ENCODE assay signal across 15 cellular contexts in genomic region chr13:20383058-20383457, GRCh38.
DNase-seq lines count a peak whose midpoint lies in the region; ATAC-seq and TF ChIP-seq lines count a peak whose summit lies in the region.
"Had no signal": no experiment of that assay in that cellular context is flagged by ENCODE, and none has a peak within 500 bp of the region (broad histone marks: within the 10 kb centered on the region; RNA-seq: fewer than 3 reads in every experiment).

No MANE protein-coding gene starts in this region.

- no peaks in the 10 kb centered on the region for H3K36me3 ChIP-seq in KMS-11 (ENCODE audit: insufficient read depth)
- H3K36me3 ChIP-seq: SJSA1 had no signal

- TF ChIP-seq CTCF in KMS-11 (conservative IDR thresholded peaks at IDR 0.05; ENCODE audit: low read depth, low read length), result no peak

- H3K9ac ChIP-seq in KMS-11, result no peak overlapping the region

- H3K4me3 ChIP-seq in KMS-11 (IDR thresholded peaks at IDR 0.05; ENCODE audit: insufficient read depth, low read depth, low read length), result no peak overlapping the region
- H3K4me3 ChIP-seq: SJSA1 had no signal

- no peaks in the 10 kb centered on the region for H4K20me1 ChIP-seq in KMS-11 (ENCODE audit: insufficient read depth)

- H3K27me3 ChIP-seq in KMS-11 (ENCODE audit: insufficient read depth, low read depth), result no peaks in the 10 kb centered on the region
- H3K27me3 ChIP-seq: SJSA1 had no signal

- peak; percentile 2 for DNase-seq in NCI-H1417 treated with DMSO at 0.1 percent for 48 hours (lab: John Stamatoyannopoulos, UW)
- DNase-seq in NCI-H748 (lab: John Stamatoyannopoulos, UW; ENCODE audit: unreplicated experiment), result peak; percentile 75
- peak; percentile 90 for DNase-seq in smooth muscle cell of the brain vasculature (ENCODE audit: low read depth, low spot score)
- DNase-seq in DMS153 (lab: John Stamatoyannopoulos, UW), result no peak
- no peak for DNase-seq in natural killer cell treated with Interleukin-12 subunit alpha and Interleukin-12 subunit beta and Interleukin-15 and Interleukin-18, amount 100 ng/mL, for 72 hours (ENCODE audit: low spot score)
- DNase-seq: AML-193, H9, NCI-H187 treated with DMSO at 0.1 percent for 48 hours, NCI-H226, NCI-H526 treated with DMSO at 0.1 percent for 48 hours, T-helper 2 cell had no signal

- no peaks in the 10 kb centered on the region for H3K79me2 ChIP-seq in KMS-11 (ENCODE audit: insufficient read depth, low read depth)

- no peak overlapping the region for H3K4me3 Mint-ChIP-seq in natural killer cell treated with Interleukin-12 subunit alpha and Interleukin-12 subunit beta and Interleukin-15 and Interleukin-18, amount 100 ng/mL, for 72 hours
- H3K4me3 Mint-ChIP-seq: CD14-positive monocyte, H9 had no signal

- peak overlapping the region; percentile 47; the same call in 1 of the 2 replicates for H2AFZ ChIP-seq in KMS-11 (ENCODE audit: low read depth)

- H3K9me3 Mint-ChIP-seq in natural killer cell treated with Interleukin-12 subunit alpha and Interleukin-12 subunit beta and Interleukin-15 and Interleukin-18, amount 100 ng/mL, for 72 hours, result no peaks in the 10 kb centered on the region

- H3K27ac ChIP-seq in KMS-11, result peak overlapping the region; percentile 11; the same call in 1 of the 2 replicates
- H3K27ac ChIP-seq: SJSA1 had no signal

- peaks cover 10% of the 10 kb centered on the region in 2 donors for H3K4me1 Mint-ChIP-seq in natural killer cell treated with Interleukin-12 subunit alpha and Interleukin-12 subunit beta and Interleukin-15 and Interleukin-18, amount 100 ng/mL, for 72 hours (ENCODE audit: low read depth in 2 of 2)

- no peak overlapping the region for H3K27ac Mint-ChIP-seq in natural killer cell treated with Interleukin-12 subunit alpha and Interleukin-12 subunit beta and Interleukin-15 and Interleukin-18, amount 100 ng/mL, for 72 hours
- H3K27ac Mint-ChIP-seq: CD14-positive monocyte, H9 had no signal

- peaks cover 10 to 11% of the 10 kb centered on the region in 2 donors for H3K27me3 Mint-ChIP-seq in natural killer cell treated with Interleukin-12 subunit alpha and Interleukin-12 subunit beta and Interleukin-15 and Interleukin-18, amount 100 ng/mL, for 72 hours

- H3K36me3 Mint-ChIP-seq in natural killer cell treated with Interleukin-12 subunit alpha and Interleukin-12 subunit beta and Interleukin-15 and Interleukin-18, amount 100 ng/mL, for 72 hours, result no peaks in the 10 kb centered on the region
- H3K36me3 Mint-ChIP-seq: CD14-positive monocyte had no signal

- H3K4me2 ChIP-seq in KMS-11, result peak overlapping the region; percentile 73

- peaks cover 29% of the 10 kb centered on the region for H3K4me1 ChIP-seq in KMS-11 (ENCODE audit: low read depth, poor library complexity, severe bottlenecking)
- H3K4me1 ChIP-seq: SJSA1 had no signal

- no peak for ATAC-seq in natural killer cell treated with Interleukin-12 subunit alpha and Interleukin-12 subunit beta and Interleukin-15 and Interleukin-18, amount 100 ng/mL, for 72 hours
- ATAC-seq in HG02840 (IDR thresholded peaks at IDR 0.05; ENCODE audit: low FRiP score, unreplicated experiment), result no peak

Comparison
In these comparisons a context has a peak if more than half of its experiments do, and no peak if none do; other contexts are left out.
1. DNase-seq: peak in NCI-H1417 treated with DMSO at 0.1 percent for 48 hours (single experiment), NCI-H748 (single experiment) and smooth muscle cell of the brain vasculature (single experiment); none in DMS153 (single experiment) and natural killer cell treated with Interleukin-12 subunit alpha and Interleukin-12 subunit beta and Interleukin-15 and Interleukin-18, amount 100 ng/mL, for 72 hours (single experiment).